ENCODE assay signal across 1 cellular context in the genomic region with DNA sequence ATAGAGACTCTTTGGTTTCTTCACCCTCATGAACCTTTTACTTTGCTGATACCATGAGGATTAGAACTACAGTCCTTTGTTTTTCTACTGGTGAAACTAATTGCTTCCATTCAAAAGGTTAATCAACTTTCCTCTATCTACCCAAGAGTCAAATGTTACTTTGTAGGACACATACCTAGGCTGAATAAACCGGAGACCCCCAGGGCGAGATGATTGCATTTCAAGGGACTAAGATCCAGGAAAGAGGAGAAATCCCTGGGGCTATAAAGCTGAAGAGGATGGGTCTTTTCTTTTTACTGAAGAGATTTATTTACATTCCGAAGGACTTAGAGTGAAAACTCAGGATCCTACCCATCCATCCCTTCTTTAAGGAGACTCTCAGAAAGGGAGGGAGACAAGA.
A peak's percentile ranks its signal among the peaks of the same experiment; 100 is the strongest.
TF ChIP-seq lines count a peak whose summit lies in the region.

No MANE protein-coding gene starts in this region.

TF ChIP-seq in WTC11, 78 proteins besides CTCF, POLR2A, EP300 and RAD21 (continued from another document):
- TF ChIP-seq ZNF423 (CRISPR knock-in tag; IDR thresholded peaks at IDR 0.05) (peak; percentile 31; the same call in 1 of the 2 replicates), SMAD4 (CRISPR knock-in tag; IDR thresholded peaks at IDR 0.05) (no peak)
TF ChIP-seq in WTC11: peak in this region for 4.
